Comparison of ENCODE assay signal across 9 cellular contexts in the genomic region with DNA sequence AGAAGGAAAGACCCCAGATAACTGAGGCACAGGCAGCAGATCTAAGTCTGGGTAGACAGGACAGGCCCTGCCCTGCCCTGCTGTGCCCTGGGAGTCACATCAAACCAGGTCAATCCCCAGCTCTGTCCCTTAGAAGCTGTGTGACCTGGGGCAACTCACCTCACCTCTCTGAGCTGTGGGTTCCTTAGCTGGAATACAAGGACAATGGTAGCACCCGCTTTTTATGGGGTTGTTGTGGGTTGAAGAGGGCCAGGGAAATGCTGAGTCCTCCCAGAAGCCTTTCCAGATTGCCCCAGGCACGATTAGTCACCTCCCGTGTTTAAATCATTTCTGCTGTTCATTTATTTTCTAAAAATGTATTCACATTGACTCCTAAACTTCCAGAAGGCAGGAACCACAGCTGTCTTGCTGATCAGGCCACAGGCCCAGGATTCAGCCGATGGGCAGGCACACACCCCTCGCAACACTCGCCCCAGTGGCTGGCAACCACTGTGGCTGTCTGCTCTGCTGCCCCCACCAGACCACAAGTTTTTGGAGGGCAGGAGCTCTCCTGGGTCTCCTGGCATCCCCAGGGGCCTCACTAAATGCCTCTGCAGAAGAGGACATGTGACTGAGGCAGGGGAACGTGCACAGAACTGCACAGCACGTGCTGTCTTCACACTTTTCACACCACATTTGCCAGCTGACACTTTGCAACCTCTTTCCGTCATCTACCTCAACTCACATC. TPM values are rescaled to one million over a fixed set of nuclear protein-coding genes. Genes with fewer than 3 reads are reported as not detected.
A peak's percentile ranks its signal among the peaks of the same experiment; 100 is the strongest.
DNase-seq lines count a peak whose midpoint lies in the region; ATAC-seq, FAIRE-seq and TF ChIP-seq lines count a peak whose summit lies in the region.
"Had no signal": no experiment of that assay in that cellular context is flagged by ENCODE, and none has a peak within 500 bp of the region (broad histone marks: within the 10 kb centered on the region; RNA-seq: fewer than 3 reads in every experiment).

No MANE protein-coding gene starts in this region.

- H3K9me3 ChIP-seq in AG04450 (ENCODE audit: control insufficient read depth, insufficient read depth, low read length) (no peaks in the 10 kb centered on the region), mesodermal cell (ENCODE audit: control insufficient read depth, low read length) (no peaks in the 10 kb centered on the region)

- peaks cover 44% of the 10 kb centered on the region for H3K4me1 ChIP-seq in mesodermal cell (ENCODE audit: control insufficient read depth, insufficient read depth, low read length, poor library complexity, severe bottlenecking)

- FAIRE-seq in HTR-8/SVneo (lab: Jason Lieb, UNC): no peak

- peak overlapping the region; percentile 97 for H3K27ac Mint-ChIP-seq in activated naive CD8-positive, alpha-beta T cell treated with anti-CD3 and anti-CD28 coated beads for 36 hours
- H3K27ac Mint-ChIP-seq in WTC11: no peak overlapping the region

- H3K27me3 Mint-ChIP-seq in activated naive CD8-positive, alpha-beta T cell treated with anti-CD3 and anti-CD28 coated beads for 36 hours: no peaks in the 10 kb centered on the region
- H3K27me3 Mint-ChIP-seq in WTC11 (ENCODE audit: low read depth): no peaks in the 10 kb centered on the region

- H3K4me1 Mint-ChIP-seq in activated naive CD8-positive, alpha-beta T cell treated with anti-CD3 and anti-CD28 coated beads for 36 hours: peaks cover 70% of the 10 kb centered on the region
- peaks cover 29% of the 10 kb centered on the region for H3K4me1 Mint-ChIP-seq in WTC11

- POLR2A ChIA-PET in AG04450 (lab: Yijun Ruan, JAX) (interaction anchor here (0.5 to 0.8 kb wide), 3 partner anchors 174 to 627 kb away, joined by 3 to 6 read pairs (median 3); no protein-coding TSS in a partner anchor), WTC11 (lab: Charles Lee) (no interaction called here)

- no peaks in the 10 kb centered on the region for H3K27me3 ChIP-seq in AG04450 (ENCODE audit: control insufficient read depth, insufficient read depth, low read length)

- H3K27ac ChIP-seq in AG04450 (ENCODE audit: low read depth, low read length) (peak overlapping the region; percentile 91), mesodermal cell (ENCODE audit: low read depth, low read length, severe bottlenecking) (peak overlapping the region; percentile 84)

- no peak for TF ChIP-seq CTCF in AG04450 (IDR thresholded peaks at IDR 0.05; ENCODE audit: low read depth, low read length)
- no peak for TF ChIP-seq CTCF in WTC11 (IDR thresholded peaks at IDR 0.05)

- peaks cover 2% of the 10 kb centered on the region for H3K9me3 Mint-ChIP-seq in activated naive CD8-positive, alpha-beta T cell treated with anti-CD3 and anti-CD28 coated beads for 36 hours
- H3K9me3 Mint-ChIP-seq in WTC11: no peaks in the 10 kb centered on the region

- no peak overlapping the region for H3K4me3 ChIP-seq in AG04450 (ENCODE audit: low read depth, low read length)
- no peak overlapping the region for H3K4me3 ChIP-seq in mesodermal cell (ENCODE audit: extremely low read depth, insufficient read depth, low read length, poor library complexity, severe bottlenecking)

- DNase-seq in AG04450 (ENCODE audit: low read depth, low spot score) (no peak), HTR-8/SVneo (ENCODE audit: insufficient read length, low spot score) (peak; percentile 59), WTC11 (ENCODE audit: low spot score) (no peak), NCI-H128 (lab: John Stamatoyannopoulos, UW; ENCODE audit: unreplicated experiment) (no peak)
- DNase-seq in activated naive CD8-positive, alpha-beta T cell treated with anti-CD3 and anti-CD28 coated beads for 36 hours: peak; percentile 40
- DNase-seq: NCI-H187 had no signal

- CTCF ChIA-PET in AG04450 (lab: Charles Lee): interaction anchor here (0.9 to 5.2 kb wide), 4 partner anchors 12 to 173 kb away, joined by 4 to 44 read pairs (median 6); no protein-coding TSS in a partner anchor
- CTCF ChIA-PET in WTC11 (lab: Charles Lee): interaction anchor here (1.0 kb wide), 1 partner anchor 18 kb away, joined by 3 read pairs; no protein-coding TSS in a partner anchor

- no peaks in the 10 kb centered on the region for H3K36me3 ChIP-seq in mesodermal cell (ENCODE audit: control insufficient read depth, insufficient read depth, low read length)

- 92 to 93% methylated on average over 6 to 7 of the region's 9 CpGs for WGBS in mesodermal cell (ENCODE audit: insufficient coverage in 2 of 2), 2 experiments

- H3K36me3 Mint-ChIP-seq in activated naive CD8-positive, alpha-beta T cell treated with anti-CD3 and anti-CD28 coated beads for 36 hours: peaks cover 29% of the 10 kb centered on the region
- H3K36me3 Mint-ChIP-seq in WTC11: no peaks in the 10 kb centered on the region

- ATAC-seq in GM19035 (IDR thresholded peaks at IDR 0.05; ENCODE audit: unreplicated experiment) (no peak), WTC11 (no peak), GM19452 (IDR thresholded peaks at IDR 0.05; ENCODE audit: unreplicated experiment) (no peak)

- H3K4me3 Mint-ChIP-seq in activated naive CD8-positive, alpha-beta T cell treated with anti-CD3 and anti-CD28 coated beads for 36 hours: peak overlapping the region; percentile 95
- no peak overlapping the region for H3K4me3 Mint-ChIP-seq in WTC11

TF ChIP-seq in WTC11, 78 proteins besides CTCF, POLR2A, EP300 and RAD21:
- TF ChIP-seq GABPB1 (CRISPR knock-in tag; IDR thresholded peaks at IDR 0.05): no peak
- TF ChIP-seq, protein P1, sequence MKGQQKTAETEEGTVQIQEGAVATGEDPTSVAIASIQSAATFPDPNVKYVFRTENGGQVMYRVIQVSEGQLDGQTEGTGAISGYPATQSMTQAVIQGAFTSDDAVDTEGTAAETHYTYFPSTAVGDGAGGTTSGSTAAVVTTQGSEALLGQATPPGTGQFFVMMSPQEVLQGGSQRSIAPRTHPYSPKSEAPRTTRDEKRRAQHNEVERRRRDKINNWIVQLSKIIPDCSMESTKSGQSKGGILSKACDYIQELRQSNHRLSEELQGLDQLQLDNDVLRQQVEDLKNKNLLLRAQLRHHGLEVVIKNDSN (CRISPR knock-in tag; IDR thresholded peaks at IDR 0.05): no peak
- TF ChIP-seq, protein P2, sequence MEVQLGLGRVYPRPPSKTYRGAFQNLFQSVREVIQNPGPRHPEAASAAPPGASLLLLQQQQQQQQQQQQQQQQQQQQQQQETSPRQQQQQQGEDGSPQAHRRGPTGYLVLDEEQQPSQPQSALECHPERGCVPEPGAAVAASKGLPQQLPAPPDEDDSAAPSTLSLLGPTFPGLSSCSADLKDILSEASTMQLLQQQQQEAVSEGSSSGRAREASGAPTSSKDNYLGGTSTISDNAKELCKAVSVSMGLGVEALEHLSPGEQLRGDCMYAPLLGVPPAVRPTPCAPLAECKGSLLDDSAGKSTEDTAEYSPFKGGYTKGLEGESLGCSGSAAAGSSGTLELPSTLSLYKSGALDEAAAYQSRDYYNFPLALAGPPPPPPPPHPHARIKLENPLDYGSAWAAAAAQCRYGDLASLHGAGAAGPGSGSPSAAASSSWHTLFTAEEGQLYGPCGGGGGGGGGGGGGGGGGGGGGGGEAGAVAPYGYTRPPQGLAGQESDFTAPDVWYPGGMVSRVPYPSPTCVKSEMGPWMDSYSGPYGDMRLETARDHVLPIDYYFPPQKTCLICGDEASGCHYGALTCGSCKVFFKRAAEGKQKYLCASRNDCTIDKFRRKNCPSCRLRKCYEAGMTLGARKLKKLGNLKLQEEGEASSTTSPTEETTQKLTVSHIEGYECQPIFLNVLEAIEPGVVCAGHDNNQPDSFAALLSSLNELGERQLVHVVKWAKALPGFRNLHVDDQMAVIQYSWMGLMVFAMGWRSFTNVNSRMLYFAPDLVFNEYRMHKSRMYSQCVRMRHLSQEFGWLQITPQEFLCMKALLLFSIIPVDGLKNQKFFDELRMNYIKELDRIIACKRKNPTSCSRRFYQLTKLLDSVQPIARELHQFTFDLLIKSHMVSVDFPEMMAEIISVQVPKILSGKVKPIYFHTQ (CRISPR knock-in tag; IDR thresholded peaks at IDR 0.05): no peak
- no peak for TF ChIP-seq MYBL2 (CRISPR knock-in tag; IDR thresholded peaks at IDR 0.05)
- no peak for TF ChIP-seq NR1H2 (CRISPR knock-in tag; IDR thresholded peaks at IDR 0.05)
- no peak for TF ChIP-seq ZBTB21 (CRISPR knock-in tag; IDR thresholded peaks at IDR 0.05; ENCODE audit: borderline replicate concordance)
- TF ChIP-seq ZNF232 (CRISPR knock-in tag; IDR thresholded peaks at IDR 0.05): no peak

RNA-seq across cellular contexts. Expression of gene SELPLG, which starts 3.0 kb away (rescaled TPM):
- polyA plus RNA-seq in AG04450 (2011; rRNA removed): 6.1 and 9.8 TPM in 2 replicates
- polyA minus RNA-seq in AG04450 (2011; rRNA and poly(A)+ RNA removed): 5.1 and 5.7 TPM in 2 replicates
- 10 to 100 TPM; 22.2 to 23.0 TPM for total RNA-seq in activated naive CD8-positive, alpha-beta T cell treated with anti-CD3 and anti-CD28 coated beads for 36 hours
- 1.1 TPM for polyA plus RNA-seq in mesodermal cell (2013, experiment 1 of 2)
- 0.30 TPM for polyA plus RNA-seq in mesodermal cell (2013, experiment 2 of 2)
- 0.18 to 0.46 TPM (median 0.21 TPM) in 3 replicates for total RNA-seq in WTC11 (2021)

RNA-seq across cellular contexts. Expression of gene TMEM119, which starts 32.8 kb away (rescaled TPM):
- 60.3 and 67.0 TPM in 2 replicates for polyA plus RNA-seq in AG04450 (2011; rRNA removed)
- polyA minus RNA-seq in AG04450 (2011; rRNA and poly(A)+ RNA removed): 50.7 and 57.9 TPM in 2 replicates
- under 1 TPM in 1 of 2 experiments, not detected in 1; 0.12 TPM for total RNA-seq in activated naive CD8-positive, alpha-beta T cell treated with anti-CD3 and anti-CD28 coated beads for 36 hours
- polyA plus RNA-seq in mesodermal cell (2013, experiment 1 of 2): 6.6 TPM
- 6.6 TPM for polyA plus RNA-seq in mesodermal cell (2013, experiment 2 of 2)
- 0.16 to 0.25 TPM (median 0.20 TPM) in 3 replicates for total RNA-seq in WTC11 (2021)

Comparison
In these comparisons a context has a peak if more than half of its experiments do, and no peak if none do; other contexts are left out.
1. DNase-seq: peak in HTR-8/SVneo (single experiment) and activated naive CD8-positive, alpha-beta T cell treated with anti-CD3 and anti-CD28 coated beads for 36 hours (single experiment); none in AG04450 (single experiment), WTC11 (single experiment) and NCI-H128 (single experiment).
2. RNA of gene SELPLG, which starts 3.0 kb away (total RNA-seq): 22.2 to 23.0 TPM in activated naive CD8-positive, alpha-beta T cell treated with anti-CD3 and anti-CD28 coated beads for 36 hours; 0.18 to 0.46 TPM in WTC11; every median in the first group is over 10 times any median in the second.